15 cellular contexts compared by ENCODE assay signal in genomic region chr6:148296746-148297145, GRCh38. TPM values are rescaled to one million over a fixed set of nuclear protein-coding genes. Genes with fewer than 3 reads are reported as not detected.
DNase-seq lines count a peak whose midpoint lies in the region; TF ChIP-seq lines count a peak whose summit lies in the region.
"Had no signal": no experiment of that assay in that cellular context is flagged by ENCODE, and none has a peak within 500 bp of the region (broad histone marks: within the 10 kb centered on the region; RNA-seq: fewer than 3 reads in every experiment).

No MANE protein-coding gene starts in this region.

- H3K36me3 ChIP-seq in SK-N-MC (ENCODE audit: insufficient read depth, low read length) = no peaks in the 10 kb centered on the region

- H3K4me3 ChIP-seq in SK-N-MC = no peak overlapping the region
- H3K4me3 ChIP-seq in choroid plexus epithelial cell (ENCODE audit: low read depth, low read length) = no peak overlapping the region

- H3K9me3 ChIP-seq in SK-N-MC (ENCODE audit: low read depth, low read length) = no peaks in the 10 kb centered on the region
- H3K9me3 ChIP-seq: Caco-2 had no signal

- H3K27ac ChIP-seq in SK-N-MC (0 out of 2 replicates have a peak overlapping the region, but pooled peaks have one; percentile 35), temporal lobe (ENCODE audit: low read depth, low read length) (peak overlapping the region; percentile 46)

- H3K9ac ChIP-seq in SK-N-MC (ENCODE audit: insufficient read length) = no peak overlapping the region

- no peak for DNase-seq in SK-N-MC (ENCODE audit: low read depth, low spot score)
- peak; percentile 59 for DNase-seq in choroid plexus epithelial cell (ENCODE audit: low read depth)
- peak; percentile 16 for DNase-seq in iris pigment epithelial cell (ENCODE audit: low read depth)
- DNase-seq in kidney tubule cell (ENCODE audit: low spot score) = no peak
- no peak for DNase-seq in NCI-H524 (lab: John Stamatoyannopoulos, UW)
- DNase-seq in stimulated activated CD4-positive, alpha-beta T cell treated with anti-CD3 and anti-CD28 coated beads, Interleukin-2, amount 100 ng/mL, for 48 hours = no peak
- DNase-seq: ACHN; Caco-2; CD4-positive, CD25-positive, alpha-beta regulatory T cell; DMS153; NCI-H1105; NCI-H187; OCI-M1; SHP77 treated with DMSO at 0.1 percent for 48 hours had no signal

- no peak for TF ChIP-seq CTCF in choroid plexus epithelial cell (conservative IDR thresholded peaks at IDR 0.05; ENCODE audit: low read depth, low read length)

RNA-seq across cellular contexts. Expression of gene SASH1, which starts 45.9 kb away (rescaled TPM):
- total RNA-seq in temporal lobe = 19.4 TPM
- total RNA-seq: CD4-positive, CD25-positive, alpha-beta regulatory T cell had no signal

Comparison
In these comparisons a context has a peak if more than half of its experiments do, and no peak if none do; other contexts are left out.
1. DNase-seq: peak in choroid plexus epithelial cell (single experiment) and iris pigment epithelial cell (single experiment); none in SK-N-MC (single experiment), kidney tubule cell (single experiment), NCI-H524 (0 of 2) and stimulated activated CD4-positive, alpha-beta T cell treated with anti-CD3 and anti-CD28 coated beads, Interleukin-2, amount 100 ng/mL, for 48 hours (0 of 2).